ENCODE assay signal across 16 cellular contexts in the genomic region with DNA sequence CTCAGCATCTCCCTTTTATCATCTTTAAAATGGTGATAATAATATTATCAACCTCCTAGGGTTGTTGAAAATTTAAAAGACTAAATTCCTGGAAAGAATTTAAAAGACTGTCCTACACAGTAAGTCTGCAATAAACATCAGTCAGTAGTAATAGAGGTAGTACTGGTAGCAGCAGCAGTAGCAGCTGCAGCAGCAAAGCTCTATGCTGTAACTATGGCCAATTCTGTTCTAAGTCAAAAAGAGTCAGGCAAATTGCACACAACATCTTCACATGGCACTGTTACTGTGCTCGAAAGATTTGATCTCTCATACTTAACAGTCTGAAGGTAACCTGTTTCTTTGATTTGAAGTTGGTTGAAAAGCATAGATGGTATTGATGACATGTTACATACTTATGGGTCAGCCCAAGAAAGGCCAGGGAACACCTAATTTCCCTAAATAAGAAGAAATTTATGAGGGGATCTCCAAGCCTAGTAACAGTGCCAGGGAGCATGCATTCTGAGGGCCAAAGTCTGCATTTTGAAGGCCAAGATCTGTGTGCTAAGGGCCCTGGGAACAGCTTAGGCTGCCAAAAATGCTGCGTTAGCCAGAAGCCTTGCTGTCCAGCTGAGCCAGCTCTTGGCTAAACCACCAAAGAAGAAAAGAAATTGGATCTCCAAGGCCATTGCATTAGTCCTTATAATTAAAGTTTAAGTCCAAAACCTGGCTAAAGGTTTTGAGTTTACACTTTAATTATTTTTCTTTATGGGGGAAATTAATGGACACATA.
"Had no signal": no experiment of that assay in that cellular context is flagged by ENCODE, and none has a peak within 500 bp of the region (broad histone marks: within the 10 kb centered on the region; RNA-seq: fewer than 3 reads in every experiment).

No MANE protein-coding gene starts in this region.

- H3K27ac Mint-ChIP-seq: activated CD4-positive, alpha-beta T cell treated with anti-CD3 and anti-CD28 coated beads, Interleukin-2, amount 10 ng/mL, durations not matched to agents 24 days and 14 days; activated CD8-positive, alpha-beta T cell treated with anti-CD3 and anti-CD28 coated beads, Interleukin-2, amount 10 ng/mL, durations not matched to agents 7 days and 5 days; activated naive CD4-positive, alpha-beta T cell treated with anti-CD3 and anti-CD28 coated beads, Interleukin-2, amount 50 U/mL, for 72 hours; dendritic cell treated with granulocyte-macrophage colony-stimulating factor and Interleukin-4, amounts not matched to agents 40 ng/mL and 50 ng/mL, for 4 days; natural killer cell; stimulated activated memory B cell treated with anti-CD40 and anti-IgM and Interleukin-4, amounts not matched to agents 10 μg/mL and 1 μg/mL and 100 μg/mL, for 72 hours had no signal

- H3K36me3 ChIP-seq: brain microvascular endothelial cell, tibial artery, uterus had no signal

- H3K4me3 Mint-ChIP-seq: activated CD4-positive, alpha-beta T cell treated with anti-CD3 and anti-CD28 coated beads, Interleukin-2, amount 10 ng/mL, durations not matched to agents 24 days and 14 days; activated CD8-positive, alpha-beta T cell treated with anti-CD3 and anti-CD28 coated beads, Interleukin-2, amount 10 ng/mL, durations not matched to agents 7 days and 5 days; dendritic cell treated with granulocyte-macrophage colony-stimulating factor and Interleukin-4, amounts not matched to agents 40 ng/mL and 50 ng/mL, for 4 days; natural killer cell; stimulated activated memory B cell treated with anti-CD40 and anti-IgM and Interleukin-4, amounts not matched to agents 10 μg/mL and 1 μg/mL and 100 μg/mL, for 72 hours had no signal

- H3K27me3 Mint-ChIP-seq: activated CD4-positive, alpha-beta T cell treated with anti-CD3 and anti-CD28 coated beads, Interleukin-2, amount 10 ng/mL, durations not matched to agents 24 days and 14 days; dendritic cell treated with granulocyte-macrophage colony-stimulating factor and Interleukin-4, amounts not matched to agents 40 ng/mL and 50 ng/mL, for 4 days; stimulated activated memory B cell treated with anti-CD40 and anti-IgM and Interleukin-4, amounts not matched to agents 10 μg/mL and 1 μg/mL and 100 μg/mL, for 72 hours had no signal

- H3K9me3 Mint-ChIP-seq: activated CD4-positive, alpha-beta T cell treated with anti-CD3 and anti-CD28 coated beads, Interleukin-2, amount 10 ng/mL, durations not matched to agents 24 days and 14 days; activated naive CD4-positive, alpha-beta T cell treated with anti-CD3 and anti-CD28 coated beads, Interleukin-2, amount 50 U/mL, for 72 hours; dendritic cell treated with granulocyte-macrophage colony-stimulating factor and Interleukin-4, amounts not matched to agents 40 ng/mL and 50 ng/mL, for 4 days; natural killer cell; stimulated activated memory B cell treated with anti-CD40 and anti-IgM and Interleukin-4, amounts not matched to agents 10 μg/mL and 1 μg/mL and 100 μg/mL, for 72 hours had no signal

- DNase-seq: activated CD4-positive, alpha-beta T cell treated with anti-CD3 and anti-CD28 coated beads, Interleukin-2, amount 10 ng/mL, durations not matched to agents 24 days and 14 days; activated CD4-positive, CD25-positive, alpha-beta regulatory T cell; activated CD8-positive, alpha-beta memory T cell treated with anti-CD3 and anti-CD28 coated beads, Interleukin-2, amount 50 U/mL, for 4 hours; activated CD8-positive, alpha-beta T cell treated with anti-CD3 and anti-CD28 coated beads, Interleukin-2, amount 10 ng/mL, durations not matched to agents 7 days and 5 days; activated effector memory CD4-positive, alpha-beta T cell treated with anti-CD3 and anti-CD28 coated beads, Interleukin-2, amount 50 U/mL, for 16 hours; activated T-cell treated with anti-CD3 and anti-CD28 coated beads, Interleukin-2, amount 50 U/mL, for 48 hours; amniotic stem cell; brain microvascular endothelial cell; effector memory CD4-positive, alpha-beta T cell; mammary epithelial cell; natural killer cell; tibial artery had no signal

- ATAC-seq: activated CD8-positive, alpha-beta T cell treated with anti-CD3 and anti-CD28 coated beads, Interleukin-2, amount 10 ng/mL, durations not matched to agents 7 days and 5 days; activated naive CD4-positive, alpha-beta T cell treated with anti-CD3 and anti-CD28 coated beads, Interleukin-2, amount 50 U/mL, for 72 hours; natural killer cell; stimulated activated memory B cell treated with anti-CD40 and anti-IgM and Interleukin-4, amounts not matched to agents 10 μg/mL and 1 μg/mL and 100 μg/mL, for 72 hours had no signal

- H3K27me3 ChIP-seq: brain microvascular endothelial cell, tibial artery, uterus had no signal

- H3K9me3 ChIP-seq: tibial artery, uterus had no signal

- H3K4me3 ChIP-seq: tibial artery, uterus had no signal
